In the genomic region with DNA sequence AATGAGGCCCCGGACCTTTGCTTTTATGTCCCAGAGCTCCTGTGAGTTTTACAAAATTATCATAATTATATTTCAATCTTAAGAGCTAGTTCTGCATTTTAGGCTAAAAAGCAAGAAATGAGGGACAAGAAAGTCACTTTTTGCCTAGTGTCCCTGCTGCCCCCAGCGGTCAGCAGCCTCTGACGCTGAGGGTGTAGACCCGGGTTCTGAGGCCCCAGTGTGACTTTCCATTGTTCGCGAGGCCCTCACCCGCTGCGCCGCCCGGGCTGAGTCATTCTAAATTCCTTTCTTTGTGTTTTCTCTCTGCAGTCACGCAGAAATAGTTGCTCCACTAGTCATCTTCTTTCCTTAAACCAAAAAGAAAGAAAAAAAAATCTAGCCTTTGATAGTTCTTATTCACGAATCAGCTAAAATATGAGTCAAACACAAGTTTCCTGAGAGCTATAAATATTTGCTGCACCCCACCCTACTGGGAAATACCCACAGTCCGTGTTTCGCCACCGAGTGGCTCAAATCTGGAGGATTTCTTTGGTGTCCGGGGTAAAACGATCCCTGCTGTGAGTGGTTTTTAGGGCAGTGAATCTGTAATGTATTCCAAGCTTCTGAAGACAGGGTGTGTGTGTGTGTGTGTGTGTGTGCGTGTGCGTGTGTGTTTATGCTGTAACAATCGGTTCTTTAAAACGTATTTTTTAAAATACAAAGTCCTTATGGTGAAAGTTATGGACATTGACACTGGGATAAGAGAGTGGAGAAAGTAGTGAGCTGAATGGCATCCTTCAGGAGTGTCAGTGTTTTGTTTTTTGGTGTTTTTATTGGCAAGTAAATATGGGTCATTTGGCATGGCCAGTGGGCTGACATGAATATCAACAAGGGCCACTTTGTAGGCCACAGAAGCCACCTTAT, we compare ENCODE assay signal across 8 cellular contexts. TPM values are rescaled to one million over a fixed set of nuclear protein-coding genes. Genes with fewer than 3 reads are reported as not detected.
DNase-seq lines count a peak whose midpoint lies in the region; ATAC-seq and TF ChIP-seq lines count a peak whose summit lies in the region.

No MANE protein-coding gene starts in this region.

- peak overlapping the region; percentile 57 for H3K4me2 ChIP-seq in DOHH2 (ENCODE audit: low read length)

- ATAC-seq in GM21723 (IDR thresholded peaks at IDR 0.05; ENCODE audit: unreplicated experiment) (peak; percentile 71), left colon (peak; percentile 54)

- no peaks in the 10 kb centered on the region for H3K27me3 ChIP-seq in DOHH2 (ENCODE audit: control insufficient read depth, low read length)

- H3F3A ChIP-seq in DOHH2 (ENCODE audit: control insufficient read depth, insufficient read depth) = no peaks in the 10 kb centered on the region

- H3K4me1 ChIP-seq in DOHH2 (ENCODE audit: control insufficient read depth, low read length) = peaks cover 21% of the 10 kb centered on the region

- no peaks in the 10 kb centered on the region for H3K36me3 ChIP-seq in DOHH2 (ENCODE audit: control insufficient read depth, low read length)

- H3K4me3 ChIP-seq in DOHH2 (ENCODE audit: low read length) = peak overlapping the region; percentile 45

- intact Hi-C loops in left colon (cut with DNase I, micrococcal nuclease) = loop anchor here in 1 of 2 donors (5.0 kb wide), 1 partner anchor 63 kb away; no protein-coding TSS in a partner anchor

- no peaks in the 10 kb centered on the region for H3K79me2 ChIP-seq in DOHH2 (ENCODE audit: control insufficient read depth, low read length)

- H3K9me3 ChIP-seq in DOHH2 (ENCODE audit: control insufficient read depth, insufficient read depth, low read length) = no peaks in the 10 kb centered on the region

- in situ Hi-C loops in KBM-7 (cut with MboI; ENCODE audit: low pct_unique_long_range_greater_than_20kb, low sequenced_read_pairs) = no loop called here

- peak; percentile 18 for TF ChIP-seq CTCF in DOHH2 (IDR thresholded peaks at IDR 0.05; ENCODE audit: low read depth, low read length, poor library complexity, severe bottlenecking)

- H4K20me1 ChIP-seq in DOHH2 (ENCODE audit: control insufficient read depth, insufficient read depth, low read depth, low read length) = no peaks in the 10 kb centered on the region

- H3K27ac ChIP-seq in DOHH2 (ENCODE audit: low read depth, low read length) = no peak overlapping the region

- H3K9me2 ChIP-seq in DOHH2 (replicated peaks; ENCODE audit: control insufficient read depth, low read length) = no peaks in the 10 kb centered on the region

- peak; percentile 81 for DNase-seq in KBM-7
- peak; percentile 44 for DNase-seq in activated CD4-positive, CD25-positive, alpha-beta regulatory T cell treated with anti-CD3 and anti-CD28 coated beads, Interleukin-2, amount 50 U/mL, for 16 hours (ENCODE audit: low read depth, low spot score)
- peak; percentile 77 for DNase-seq in cerebellar cortex (ENCODE audit: low spot score)
- DNase-seq in left colon = peak; percentile 62 to 78
- DNase-seq in stimulated activated CD4-positive, alpha-beta T cell treated with anti-CD3 and anti-CD28 coated beads, Interleukin-1b, Interleukin-23, amount 100 ng/mL, for 24 hours (ENCODE audit: low read depth in 4 of 4, low spot score in 1 of 4) = peak; percentile 48 to 72 (median 60)
- no peak for DNase-seq in NCI-H1436 treated with DMSO at 0.1 percent for 48 hours (lab: John Stamatoyannopoulos, UW)

RNA-seq across cellular contexts. Expression of a gene that starts 59.7 kb away (rescaled TPM):
- 1,000 to 10,000 TPM; 6,801 to 8,079 TPM for total RNA-seq in left colon
